In the genomic region with DNA sequence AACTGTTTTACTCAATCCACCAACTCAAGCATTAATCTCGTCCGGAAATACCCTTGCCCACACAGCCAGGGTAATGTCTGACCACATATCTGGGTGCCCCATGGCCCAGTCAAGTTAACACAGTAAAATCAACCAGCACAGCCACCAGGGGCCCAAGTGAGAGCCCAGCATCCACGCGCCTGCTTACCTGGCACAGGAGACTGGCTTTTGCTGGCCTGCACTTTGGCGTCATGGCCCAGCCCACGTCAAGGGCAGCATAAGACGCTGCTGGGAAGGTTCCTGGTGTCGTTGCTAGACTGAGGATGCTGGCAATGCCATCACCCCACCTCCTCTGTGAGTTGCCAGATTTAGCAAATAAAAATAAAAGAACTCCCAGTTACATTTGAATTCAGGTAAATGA, we compare ENCODE assay signal across 27 cellular contexts. TPM values are rescaled to one million over a fixed set of nuclear protein-coding genes. Genes with fewer than 3 reads are reported as not detected.
DNase-seq lines count a peak whose midpoint lies in the region; ATAC-seq, FAIRE-seq and TF ChIP-seq lines count a peak whose summit lies in the region.
"Had no signal": no experiment of that assay in that cellular context is flagged by ENCODE, and none has a peak within 500 bp of the region (broad histone marks: within the 10 kb centered on the region; RNA-seq: fewer than 3 reads in every experiment).

No MANE protein-coding gene starts in this region.

- H3K27ac Mint-ChIP-seq in type B pancreatic cell = no peak overlapping the region
- H3K27ac Mint-ChIP-seq: CD8-positive, alpha-beta T cell had no signal

- POLR2A ChIA-PET in HepG2 (lab: Yijun Ruan, JAX) = no interaction called here

- no peak for TF ChIP-seq EP300 in HepG2 (IDR thresholded peaks at IDR 0.05; ENCODE audit: low read depth in 2 of 2, low read length in 2 of 2)
- no peak for TF ChIP-seq EP300 in HepG2 (CRISPR knock-in tag; IDR thresholded peaks at IDR 0.05; ENCODE audit: borderline replicate concordance)

- peaks cover 8% of the 10 kb centered on the region for H3K27me3 Mint-ChIP-seq in type B pancreatic cell

- no peak overlapping the region for H3K4me3 Mint-ChIP-seq in type B pancreatic cell
- H3K4me3 Mint-ChIP-seq: CD8-positive, alpha-beta T cell had no signal

- ATAC-seq in HG03565 (IDR thresholded peaks at IDR 0.05; ENCODE audit: unreplicated experiment) = no peak
- ATAC-seq in HepG2 = no peak
- ATAC-seq: CD8-positive, alpha-beta T cell; K562 had no signal

- no peak for TF ChIP-seq POLR2A in HepG2 (IDR thresholded peaks at IDR 0.05; ENCODE audit: insufficient read depth in 1 of 2, low read depth in 2 of 2, low read length in 2 of 2)

- no peak for TF ChIP-seq CTCF in GM13976 (IDR thresholded peaks at IDR 0.05; ENCODE audit: borderline replicate concordance, control extremely low read depth, extremely low read depth, insufficient read depth, missing control alignments)
- TF ChIP-seq CTCF in type B pancreatic cell (conservative IDR thresholded peaks at IDR 0.05) = no peak
- TF ChIP-seq CTCF in HepG2 (CRISPR knock-in tag; IDR thresholded peaks at IDR 0.05) = no peak

- H3K27ac ChIP-seq in HepG2 (ENCODE audit: extremely low read length, insufficient read depth, low read length) = no peak overlapping the region
- H3K27ac ChIP-seq: PC-9, SK-N-MC had no signal

- H3K4me2 ChIP-seq in HepG2 (ENCODE audit: low read depth, low read length) = no peak overlapping the region
- H3K4me2 ChIP-seq: PC-9 had no signal

- no peaks in the 10 kb centered on the region for H3K36me3 Mint-ChIP-seq in type B pancreatic cell
- H3K36me3 Mint-ChIP-seq: CD8-positive, alpha-beta T cell had no signal

- BruUV-seq in HepG2 (replicated peaks; lab: Mats Ljungman, UMichigan) = no TSS peak

- no peaks in the 10 kb centered on the region; a peak in 1 of 5 replicates for H3K27me3 ChIP-seq in HepG2 (ENCODE audit: control insufficient read depth in 1 of 2, insufficient read depth in 2 of 2, low read length in 2 of 2)

- H3K79me2 ChIP-seq in HepG2 (ENCODE audit: insufficient read depth, low read length) = no peaks in the 10 kb centered on the region

- 83% methylated on average over 7 of the region's 8 CpGs for WGBS in HepG2 (ENCODE audit: low lambda C conversion rate)

- peaks cover 39% of the 10 kb centered on the region for H3K4me1 ChIP-seq in HepG2 (ENCODE audit: insufficient read depth, low read length)

- no peaks in the 10 kb centered on the region for H3K36me3 ChIP-seq in HepG2 (replicated peaks in 1 of 2; ENCODE audit: control insufficient read depth in 1 of 2, insufficient read depth in 2 of 2, low read length in 2 of 2)

- in situ Hi-C loops in GM13976 (cut with MboI; ENCODE audit: low sequenced_read_pairs, unreplicated experiment) (no loop called here), HepG2 (cut with HindIII; ENCODE audit: extremely low pct_ligation_motif_present, low pct_unique_long_range_greater_than_20kb) (no loop called here)

- H3K9ac ChIP-seq in HepG2 (ENCODE audit: insufficient read depth, low read depth, low read length) = no peak overlapping the region

- no peak overlapping the region for H3K4me3 ChIP-seq in HepG2 (replicated peaks in 1 of 3; ENCODE audit: insufficient read depth in 1 of 3, low read depth in 2 of 3, low read length in 3 of 3)
- H3K4me3 ChIP-seq: K562, PC-9, SK-N-MC had no signal

- H3K9me3 ChIP-seq in HepG2 (ENCODE audit: low read length) = no peaks in the 10 kb centered on the region

- H3K9me3 Mint-ChIP-seq in type B pancreatic cell = peaks cover 4% of the 10 kb centered on the region
- H3K9me3 Mint-ChIP-seq: CD8-positive, alpha-beta T cell had no signal

- DNase-seq in activated CD8-positive, alpha-beta memory T cell treated with anti-CD3 and anti-CD28 coated beads for 24 hours = peak; percentile 37
- DNase-seq in activated CD8-positive, alpha-beta memory T cell treated with anti-CD3 and anti-CD28 coated beads, Interleukin-2, amount 50 U/mL, for 4 hours = no peak
- DNase-seq in GM13976 (ENCODE audit: low spot score) = peak; percentile 10
- DNase-seq in islet precursor cell = peak; percentile 21
- peak; percentile 31 for DNase-seq in type B pancreatic cell (ENCODE audit: extremely low spot score, unreplicated experiment)
- no peak for DNase-seq in HepG2 (ENCODE audit: low spot score)
- DNase-seq: 8988T, AML-193, C1 segment of cervical spinal cord, DMS153, MM.1S, NCI-H1048, NCI-H1417 treated with DMSO at 0.1 percent for 48 hours, NCI-H1930, NCI-H510A, PC-9, RPMI8226, SHP77 treated with DMSO at 0.1 percent for 48 hours had no signal

- H2AFZ ChIP-seq in HepG2 (ENCODE audit: low read length) = no peak overlapping the region
- H2AFZ ChIP-seq: PC-9 had no signal

- no peaks in the 10 kb centered on the region for H4K20me1 ChIP-seq in HepG2 (ENCODE audit: insufficient read depth, low read length)

- TF ChIP-seq RAD21 in HepG2 (CRISPR knock-in tag; IDR thresholded peaks at IDR 0.05) = no peak

- peaks cover 23% of the 10 kb centered on the region for H3K4me1 Mint-ChIP-seq in type B pancreatic cell (ENCODE audit: unreplicated experiment)

- intact Hi-C loops in HepG2 (cut with micrococcal nuclease; ENCODE audit: unreplicated experiment) = loop anchor here (5.0 kb wide), 1 partner anchor 687 kb away; no protein-coding TSS in a partner anchor

- no peak for FAIRE-seq in HepG2 (lab: Jason Lieb, UNC)
- FAIRE-seq: GM19239, H1, K562 had no signal

- CTCF ChIA-PET in HepG2 (lab: Yijun Ruan, JAX; ENCODE audit: low intra/inter-chr PET ratio, low total read pairs) = no interaction called here

TF ChIP-seq in HepG2, 621 proteins besides CTCF, POLR2A, EP300 and RAD21 (continues in another document):
- no peak for TF ChIP-seq ZNF263 (CRISPR knock-in tag; IDR thresholded peaks at IDR 0.05)
- TF ChIP-seq, protein P1, sequence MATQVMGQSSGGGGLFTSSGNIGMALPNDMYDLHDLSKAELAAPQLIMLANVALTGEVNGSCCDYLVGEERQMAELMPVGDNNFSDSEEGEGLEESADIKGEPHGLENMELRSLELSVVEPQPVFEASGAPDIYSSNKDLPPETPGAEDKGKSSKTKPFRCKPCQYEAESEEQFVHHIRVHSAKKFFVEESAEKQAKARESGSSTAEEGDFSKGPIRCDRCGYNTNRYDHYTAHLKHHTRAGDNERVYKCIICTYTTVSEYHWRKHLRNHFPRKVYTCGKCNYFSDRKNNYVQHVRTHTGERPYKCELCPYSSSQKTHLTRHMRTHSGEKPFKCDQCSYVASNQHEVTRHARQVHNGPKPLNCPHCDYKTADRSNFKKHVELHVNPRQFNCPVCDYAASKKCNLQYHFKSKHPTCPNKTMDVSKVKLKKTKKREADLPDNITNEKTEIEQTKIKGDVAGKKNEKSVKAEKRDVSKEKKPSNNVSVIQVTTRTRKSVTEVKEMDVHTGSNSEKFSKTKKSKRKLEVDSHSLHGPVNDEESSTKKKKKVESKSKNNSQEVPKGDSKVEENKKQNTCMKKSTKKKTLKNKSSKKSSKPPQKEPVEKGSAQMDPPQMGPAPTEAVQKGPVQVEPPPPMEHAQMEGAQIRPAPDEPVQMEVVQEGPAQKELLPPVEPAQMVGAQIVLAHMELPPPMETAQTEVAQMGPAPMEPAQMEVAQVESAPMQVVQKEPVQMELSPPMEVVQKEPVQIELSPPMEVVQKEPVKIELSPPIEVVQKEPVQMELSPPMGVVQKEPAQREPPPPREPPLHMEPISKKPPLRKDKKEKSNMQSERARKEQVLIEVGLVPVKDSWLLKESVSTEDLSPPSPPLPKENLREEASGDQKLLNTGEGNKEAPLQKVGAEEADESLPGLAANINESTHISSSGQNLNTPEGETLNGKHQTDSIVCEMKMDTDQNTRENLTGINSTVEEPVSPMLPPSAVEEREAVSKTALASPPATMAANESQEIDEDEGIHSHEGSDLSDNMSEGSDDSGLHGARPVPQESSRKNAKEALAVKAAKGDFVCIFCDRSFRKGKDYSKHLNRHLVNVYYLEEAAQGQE (IDR thresholded peaks at IDR 0.05; ENCODE audit: borderline replicate concordance in 1 of 2, low read depth in 1 of 2, low read length in 2 of 2) = no peak
- TF ChIP-seq RNF2 (conservative IDR thresholded peaks at IDR 0.05; ENCODE audit: low read depth) = no peak
- no peak for TF ChIP-seq ZNF557 (CRISPR knock-in tag; IDR thresholded peaks at IDR 0.05)
- no peak for TF ChIP-seq SIX4 (CRISPR knock-in tag; IDR thresholded peaks at IDR 0.05)

RNA-seq across cellular contexts. Expression of gene BCL11B, which starts 53.6 kb away (rescaled TPM):
- total RNA-seq in type B pancreatic cell (ENCODE audit: low replicate concordance) = 11.4 and 32.0 TPM in 2 replicates
- total RNA-seq in HepG2 (2016; rRNA removed; fragmentation: Illumina TruSeq; extraction: Trizol) = not detected in 2 replicates
- total RNA-seq in HepG2 (2016; cell fraction: cytosol; rRNA removed; fragmentation: Illumina TruSeq; extraction: Trizol; ENCODE audit: low read depth) = not detected in 2 replicates
- total RNA-seq in HepG2 (2016; cell fraction: insoluble cytoplasmic fraction; rRNA removed; fragmentation: Illumina TruSeq; extraction: Trizol) = not detected in 2 replicates
- not detected in 2 replicates for total RNA-seq in HepG2 (2016; cell fraction: membrane; rRNA removed; fragmentation: Illumina TruSeq; extraction: Trizol)
- total RNA-seq in HepG2 (2016; cell fraction: nucleus; rRNA removed; fragmentation: Illumina TruSeq; extraction: Trizol) = not detected in 2 replicates
- polyA plus RNA-seq in HepG2 (2011; rRNA removed) = not detected in 2 replicates
- polyA plus RNA-seq in HepG2 (2011; cell fraction: cytosol; rRNA removed) = not detected in 2 replicates
- polyA plus RNA-seq in HepG2 (2011; cell fraction: nucleus; rRNA removed) = 0.02 and 0.03 TPM in 2 replicates
- not detected in 2 replicates for polyA plus RNA-seq in HepG2 (2012)
- polyA plus RNA-seq in HepG2 (2016; cell fraction: cytosol; fragmentation: Illumina TruSeq; extraction: Trizol; ENCODE audit: low read depth) = not detected in 2 replicates
- not detected in 2 replicates for polyA plus RNA-seq in HepG2 (2016; cell fraction: insoluble cytoplasmic fraction; fragmentation: Illumina TruSeq; extraction: Trizol; ENCODE audit: low read depth)
- not detected in 2 replicates for polyA plus RNA-seq in HepG2 (2016; cell fraction: membrane; fragmentation: Illumina TruSeq; extraction: Trizol; ENCODE audit: low read depth)
- polyA plus RNA-seq in HepG2 (2016; cell fraction: nucleus; fragmentation: Illumina TruSeq; extraction: Trizol; ENCODE audit: insufficient read depth, low read depth) = not detected in 2 replicates
- polyA minus RNA-seq in HepG2 (2011; rRNA and poly(A)+ RNA removed; ENCODE audit: low replicate concordance) = not detected in 2 replicates
- polyA minus RNA-seq in HepG2 (2011; cell fraction: cytosol; rRNA and poly(A)+ RNA removed) = not detected in 2 replicates
- polyA minus RNA-seq in HepG2 (2011; cell fraction: nucleus; rRNA and poly(A)+ RNA removed) = under 0.01 TPM in 1 of 2 replicates, not detected in the other
- total RNA-seq: G401, LHCN-M2, PC-9 had no signal
- polyA plus RNA-seq: AG04450, K562 had no signal

Comparison
In these comparisons a context has a peak if more than half of its experiments do, and no peak if none do; other contexts are left out.
1. DNase-seq: peak in activated CD8-positive, alpha-beta memory T cell treated with anti-CD3 and anti-CD28 coated beads for 24 hours (single experiment), GM13976 (single experiment), islet precursor cell (single experiment) and type B pancreatic cell (single experiment); none in activated CD8-positive, alpha-beta memory T cell treated with anti-CD3 and anti-CD28 coated beads, Interleukin-2, amount 50 U/mL, for 4 hours (single experiment) and HepG2 (single experiment).
2. RNA of gene BCL11B, which starts 53.6 kb away (total RNA-seq): 11.4 to 32.0 TPM in type B pancreatic cell; not detected in HepG2; every median in the first group is over 10 times any median in the second.